ENCODE assay signal across 14 cellular contexts in genomic region chr1:159839135-159839849, GRCh38. TPM values are rescaled to one million over a fixed set of nuclear protein-coding genes. Genes with fewer than 3 reads are reported as not detected.
DNase-seq lines count a peak whose midpoint lies in the region; ATAC-seq and TF ChIP-seq lines count a peak whose summit lies in the region.
"Had no signal": no experiment of that assay in that cellular context is flagged by ENCODE, and none has a peak within 500 bp of the region (broad histone marks: within the 10 kb centered on the region; RNA-seq: fewer than 3 reads in every experiment).

No MANE protein-coding gene starts in this region.

- H3K4me3 Mint-ChIP-seq in HFFc6: no peak overlapping the region

- H3K9me3 Mint-ChIP-seq in HFFc6: no peaks in the 10 kb centered on the region

- TF ChIP-seq CTCF in GM10248 (IDR thresholded peaks at IDR 0.05; ENCODE audit: control extremely low read depth, extremely low read depth, low read depth, missing control alignments) (no peak), HFFc6 (IDR thresholded peaks at IDR 0.05) (no peak)

- CTCF ChIA-PET in GM10248 (lab: Yijun Ruan, JAX): interaction anchor here (0.9 to 3.0 kb wide), 8 partner anchors 10 to 168 kb away, joined by 3 to 14 read pairs (median 6); partner anchors contain the start of gene SLAMF8

- peaks cover 5% of the 10 kb centered on the region; the same call in 1 of the 2 replicates for H3K36me3 Mint-ChIP-seq in HFFc6 (ENCODE audit: low read depth)

- in situ Hi-C loops in KBM-7 (cut with MboI; ENCODE audit: low pct_unique_long_range_greater_than_20kb, low sequenced_read_pairs): no loop called here

- ATAC-seq in GM19025 (IDR thresholded peaks at IDR 0.05; ENCODE audit: low read depth, unreplicated experiment) (peak; percentile 56), HG02588 (IDR thresholded peaks at IDR 0.05; ENCODE audit: unreplicated experiment) (peak; percentile 69), HG03342 (IDR thresholded peaks at IDR 0.05; ENCODE audit: unreplicated experiment) (peak; percentile 82)

- DNase-seq in GM10248 (ENCODE audit: extremely low spot score) (peak; percentile 65), KBM-7 (no peak), GM03348 (ENCODE audit: low spot score) (no peak), GOT3 (lab: John Stamatoyannopoulos, UW) (no peak), HFFc6 (no peak)
- DNase-seq: amygdala, EL, MV-4-11, NCI-H748 treated with DMSO at 0.1 percent for 48 hours, trophoblast cell had no signal

- no peaks in the 10 kb centered on the region for H3K27me3 Mint-ChIP-seq in HFFc6 (ENCODE audit: insufficient read depth)

- H3K27ac Mint-ChIP-seq in HFFc6: no peak overlapping the region
- H3K27ac Mint-ChIP-seq: progenitor cell of endocrine pancreas had no signal

- POLR2A ChIA-PET in GM10248 (lab: Yijun Ruan, JAX): no interaction called here

- peaks cover 59% of the 10 kb centered on the region for H3K4me1 Mint-ChIP-seq in HFFc6 (ENCODE audit: low read depth)

RNA-seq across cellular contexts. Expression of gene SLAMF8, which starts 12.6 kb away (rescaled TPM):
- under 1 TPM; 0.09 to 0.99 (median 0.40) TPM for total RNA-seq in HFFc6 (2021; fragmentation: NEBNext Ultra II Directional; extraction: Animal tissue kit (Norgen Biotek cat#: 25700))
- total RNA-seq: progenitor cell of endocrine pancreas had no signal

RNA-seq across cellular contexts. Expression of gene VSIG8, which starts 23.2 kb away (rescaled TPM):
- total RNA-seq in HFFc6 (2021; fragmentation: NEBNext Ultra II Directional; extraction: Animal tissue kit (Norgen Biotek cat#: 25700)): not detected
- total RNA-seq: progenitor cell of endocrine pancreas had no signal

RNA-seq across cellular contexts. Expression of gene FCRL6, which starts 37.1 kb away (rescaled TPM):
- not detected for total RNA-seq in HFFc6 (2021; fragmentation: NEBNext Ultra II Directional; extraction: Animal tissue kit (Norgen Biotek cat#: 25700))
- total RNA-seq: progenitor cell of endocrine pancreas had no signal

RNA-seq across cellular contexts. Expression of gene DUSP23, which starts 58.5 kb away (rescaled TPM):
- total RNA-seq in HFFc6 (2021; fragmentation: NEBNext Ultra II Directional; extraction: Animal tissue kit (Norgen Biotek cat#: 25700)): 10 to 100 TPM; 23.3 to 26.3 (median 23.5) TPM
